ENCODE assay signal across 14 cellular contexts in genomic region chr13:102854675-102855074, GRCh38. TPM values are rescaled to one million over a fixed set of nuclear protein-coding genes. Genes with fewer than 3 reads are reported as not detected.
A peak's percentile ranks its signal among the peaks of the same experiment; 100 is the strongest.
DNase-seq lines count a peak whose midpoint lies in the region; ATAC-seq and TF ChIP-seq lines count a peak whose summit lies in the region.
"Had no signal": no experiment of that assay in that cellular context is flagged by ENCODE, and none has a peak within 500 bp of the region (broad histone marks: within the 10 kb centered on the region; RNA-seq: fewer than 3 reads in every experiment).

No MANE protein-coding gene starts in this region.

- WGBS in spleen, 5 donors: 11 to 81% (median 28%) methylated on average over 7 of the region's 7 CpGs

- no peak for TF ChIP-seq CTCF in spleen (IDR thresholded peaks at IDR 0.05 in 8 of 11, conservative IDR thresholded peaks at IDR 0.05 in 3 of 11)

- H3K27ac ChIP-seq in CD4-positive, CD25-positive, alpha-beta regulatory T cell (ENCODE audit: insufficient read depth, low read length, poor library complexity, severe bottlenecking): peak overlapping the region; percentile 49
- H3K27ac ChIP-seq in spleen: peak overlapping the region in 3 of 8 donors; percentile 2 to 36 (median 6)
- H3K27ac ChIP-seq: cardiac muscle cell, prostate gland had no signal

- no peaks in the 10 kb centered on the region for H3K9me3 Mint-ChIP-seq in CD4-positive, CD25-positive, alpha-beta regulatory T cell
- no peaks in the 10 kb centered on the region for H3K9me3 Mint-ChIP-seq in activated naive CD8-positive, alpha-beta T cell treated with anti-CD3 and anti-CD28 coated beads for 36 hours
- H3K9me3 Mint-ChIP-seq: H9 had no signal

- intact Hi-C loops in spleen (cut with DNase I; ENCODE audit: low total_unique reads): no loop called here

- H3K9me3 ChIP-seq in CD4-positive, CD25-positive, alpha-beta regulatory T cell (ENCODE audit: control insufficient read depth in 2 of 2, low read length in 2 of 2): no peaks in the 10 kb centered on the region
- no peaks in the 10 kb centered on the region for H3K9me3 ChIP-seq in spleen
- H3K9me3 ChIP-seq: prostate gland had no signal

- H3K4me1 Mint-ChIP-seq in CD4-positive, CD25-positive, alpha-beta regulatory T cell: peaks cover 41 to 55% (median 50%) of the 10 kb centered on the region in 4 donors
- peaks cover 44% of the 10 kb centered on the region for H3K4me1 Mint-ChIP-seq in activated naive CD8-positive, alpha-beta T cell treated with anti-CD3 and anti-CD28 coated beads for 36 hours
- H3K4me1 Mint-ChIP-seq: H9 had no signal

- peaks cover 45% of the 10 kb centered on the region for H3K36me3 Mint-ChIP-seq in CD4-positive, CD25-positive, alpha-beta regulatory T cell
- peaks cover 30% of the 10 kb centered on the region for H3K36me3 Mint-ChIP-seq in activated naive CD8-positive, alpha-beta T cell treated with anti-CD3 and anti-CD28 coated beads for 36 hours

- peak in 2 of 3 donors; percentile 6 to 57 for DNase-seq in CD4-positive, CD25-positive, alpha-beta regulatory T cell
- DNase-seq in activated naive CD8-positive, alpha-beta T cell treated with anti-CD3 and anti-CD28 coated beads for 36 hours: no peak
- DNase-seq in spleen (no peak), NCI-H1417 treated with DMSO at 0.1 percent for 48 hours (lab: John Stamatoyannopoulos, UW) (no peak), medulla oblongata (ENCODE audit: extremely low spot score) (no peak), NCI-H146 (lab: John Stamatoyannopoulos, UW) (no peak)
- DNase-seq: H9, mesendoderm, NCI-H2227 treated with DMSO at 0.1 percent for 48 hours had no signal

- peak; percentile 47 to 76 for ATAC-seq in CD4-positive, CD25-positive, alpha-beta regulatory T cell (ENCODE audit: low read depth in 2 of 2)
- ATAC-seq in GM18858 (IDR thresholded peaks at IDR 0.05; ENCODE audit: unreplicated experiment): peak; percentile 73
- ATAC-seq in HG03039 (IDR thresholded peaks at IDR 0.05; ENCODE audit: unreplicated experiment): peak; percentile 51
- ATAC-seq: esophagus mucosa had no signal

- no peaks in the 10 kb centered on the region for H3K27me3 Mint-ChIP-seq in CD4-positive, CD25-positive, alpha-beta regulatory T cell
- H3K27me3 Mint-ChIP-seq in activated naive CD8-positive, alpha-beta T cell treated with anti-CD3 and anti-CD28 coated beads for 36 hours: no peaks in the 10 kb centered on the region

- peak overlapping the region; percentile 78 to 88 (median 86) for H3K27ac Mint-ChIP-seq in CD4-positive, CD25-positive, alpha-beta regulatory T cell
- peak overlapping the region; percentile 79 for H3K27ac Mint-ChIP-seq in activated naive CD8-positive, alpha-beta T cell treated with anti-CD3 and anti-CD28 coated beads for 36 hours
- H3K27ac Mint-ChIP-seq: H9 had no signal

- H3K36me3 ChIP-seq in CD4-positive, CD25-positive, alpha-beta regulatory T cell (ENCODE audit: control insufficient read depth, insufficient read depth, low read length): peaks cover 75% of the 10 kb centered on the region
- H3K36me3 ChIP-seq in spleen: peaks cover 10 to 88% (median 66%) of the 10 kb centered on the region in 6 donors

- H3K4me3 ChIP-seq in CD4-positive, CD25-positive, alpha-beta regulatory T cell (ENCODE audit: low read depth, low read length): peak overlapping the region; percentile 40
- no peak overlapping the region for H3K4me3 ChIP-seq in spleen
- H3K4me3 ChIP-seq: cardiac muscle cell, prostate gland had no signal

- H3K4me3 Mint-ChIP-seq in CD4-positive, CD25-positive, alpha-beta regulatory T cell: peak overlapping the region; percentile 52 to 90 (median 72)
- H3K4me3 Mint-ChIP-seq in activated naive CD8-positive, alpha-beta T cell treated with anti-CD3 and anti-CD28 coated beads for 36 hours: peak overlapping the region; percentile 27
- H3K4me3 Mint-ChIP-seq: H9 had no signal

- no peaks in the 10 kb centered on the region for H3K27me3 ChIP-seq in CD4-positive, CD25-positive, alpha-beta regulatory T cell (ENCODE audit: control insufficient read depth, insufficient read depth, low read length)
- H3K27me3 ChIP-seq in spleen (replicated peaks in 1 of 7): no peaks in the 10 kb centered on the region
- H3K27me3 ChIP-seq: cardiac muscle cell had no signal

- no peak for TF ChIP-seq POLR2A in spleen (IDR thresholded peaks at IDR 0.05)

- H3K4me1 ChIP-seq in CD4-positive, CD25-positive, alpha-beta regulatory T cell (ENCODE audit: control insufficient read depth, insufficient read depth, low read length, poor library complexity, severe bottlenecking): peaks cover 27% of the 10 kb centered on the region
- peaks cover 3 to 62% (median 33%) of the 10 kb centered on the region in 6 donors for H3K4me1 ChIP-seq in spleen
- H3K4me1 ChIP-seq: prostate gland had no signal

RNA-seq across cellular contexts. Expression of gene ERCC5, which starts 8.8 kb away (rescaled TPM):
- 104 TPM for total RNA-seq in CD4-positive, CD25-positive, alpha-beta regulatory T cell
- 10 to 100 TPM; 44.3 to 55.6 (median 49.0) TPM for polyA plus RNA-seq in CD4-positive, CD25-positive, alpha-beta regulatory T cell
- 10 to 100 TPM; 67.4 to 67.5 TPM for total RNA-seq in activated naive CD8-positive, alpha-beta T cell treated with anti-CD3 and anti-CD28 coated beads for 36 hours
- 100 to 1,000 TPM in 2 of 7 donors, 10 to 100 TPM in 5; 55.1 to 101 (median 76.6) TPM for total RNA-seq in spleen
- polyA plus RNA-seq in spleen: 100 to 1,000 TPM in 1 of 3 donors, 10 to 100 TPM in 2; 58.0 to 123 (median 64.7) TPM

RNA-seq across cellular contexts. Expression of gene BIVM, which starts 55.8 kb away (rescaled TPM):
- 8.4 TPM for total RNA-seq in CD4-positive, CD25-positive, alpha-beta regulatory T cell
- 1 to 10 TPM; 6.1 to 8.1 (median 7.6) TPM for polyA plus RNA-seq in CD4-positive, CD25-positive, alpha-beta regulatory T cell
- 10 to 100 TPM; 12.9 to 13.5 TPM for total RNA-seq in activated naive CD8-positive, alpha-beta T cell treated with anti-CD3 and anti-CD28 coated beads for 36 hours
- total RNA-seq in spleen: 10 to 100 TPM in 6 of 7 donors, 1 to 10 TPM in 1; 9.7 to 30.4 (median 18.8) TPM
- polyA plus RNA-seq in spleen: 10 to 100 TPM in 1 of 3 donors, 1 to 10 TPM in 2; 6.0 to 10.6 (median 8.4) TPM

RNA-seq across cellular contexts. Expression of gene POGLUT2, which starts 55.9 kb away (rescaled TPM):
- total RNA-seq in CD4-positive, CD25-positive, alpha-beta regulatory T cell: 0.64 TPM
- polyA plus RNA-seq in CD4-positive, CD25-positive, alpha-beta regulatory T cell: 1 to 10 TPM in 2 of 4 donors, under 1 TPM in 2; 0.20 to 1.2 (median 1.0) TPM
- 1 to 10 TPM; 7.2 to 8.1 TPM for total RNA-seq in activated naive CD8-positive, alpha-beta T cell treated with anti-CD3 and anti-CD28 coated beads for 36 hours
- total RNA-seq in spleen: 1 to 10 TPM; 2.8 to 5.5 (median 4.5) TPM
- polyA plus RNA-seq in spleen: 1 to 10 TPM in 2 of 3 donors, under 1 TPM in 1; 0.89 to 1.7 (median 1.3) TPM

Comparison
In these comparisons a context has a peak if more than half of its experiments do, and no peak if none do; other contexts are left out.
1. DNase-seq: peak in CD4-positive, CD25-positive, alpha-beta regulatory T cell (2 of 3); none in activated naive CD8-positive, alpha-beta T cell treated with anti-CD3 and anti-CD28 coated beads for 36 hours (single experiment), spleen (single experiment), NCI-H1417 treated with DMSO at 0.1 percent for 48 hours (single experiment), medulla oblongata (single experiment) and NCI-H146 (single experiment).
2. Peak in every context shown above with its lines, with median percentiles within 50 percentile points of each other: ATAC-seq.